In the genomic region with DNA sequence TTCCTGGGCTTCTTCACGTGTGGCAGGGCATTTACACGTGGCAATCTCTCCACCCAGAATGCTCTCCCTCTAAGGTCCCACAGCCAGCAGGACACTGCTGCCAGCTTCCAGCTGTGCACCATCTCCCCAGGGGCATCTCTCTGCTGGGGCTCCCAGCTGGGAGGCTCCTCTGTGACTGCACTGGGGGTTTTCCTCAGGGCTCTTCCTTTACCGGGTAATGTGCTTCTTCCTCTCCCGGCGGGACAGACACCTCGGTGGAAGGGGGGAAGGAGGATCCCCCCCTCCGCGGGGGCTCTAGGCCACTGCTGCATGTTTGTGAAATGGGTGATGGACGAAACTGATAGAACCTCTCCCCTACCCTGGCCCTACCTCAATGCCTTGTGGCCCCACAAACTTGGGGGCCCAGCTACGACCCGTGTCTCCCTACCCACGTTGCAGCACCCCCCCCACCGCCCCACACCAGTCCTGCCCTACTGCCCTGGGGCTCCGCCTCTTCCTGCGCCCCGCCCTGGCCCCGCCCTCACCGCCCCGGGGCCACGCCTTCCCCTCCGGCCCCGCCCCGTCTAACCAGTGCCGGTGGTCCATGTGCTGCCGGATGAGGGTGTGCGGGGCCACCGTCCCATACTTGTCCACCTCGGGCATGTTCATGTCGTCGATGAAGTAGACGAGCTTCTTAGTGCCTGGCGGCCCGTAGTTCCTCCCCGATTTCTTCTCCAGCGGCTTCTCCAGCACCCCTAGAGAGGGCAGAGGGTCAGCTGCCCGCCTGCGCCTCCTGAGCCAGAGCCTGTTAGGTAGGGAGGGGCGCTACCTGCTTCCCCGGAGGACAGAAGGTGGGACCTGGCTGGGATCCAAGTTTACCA, we compare ENCODE assay signal across 8 cellular contexts.
DNase-seq lines count a peak whose midpoint lies in the region; ATAC-seq and TF ChIP-seq lines count a peak whose summit lies in the region.

No MANE protein-coding gene starts in this region.

- intact Hi-C loops in posterior cingulate gyrus (cut with DNase I) = no loop called here

- H3K4me1 Mint-ChIP-seq in endothelial cell (ENCODE audit: unreplicated experiment) = peaks cover 12% of the 10 kb centered on the region

- H3K36me3 Mint-ChIP-seq in endothelial cell (ENCODE audit: low read depth, unreplicated experiment) = no peaks in the 10 kb centered on the region

- DNase-seq in DMS114 treated with DMSO at 0.1 percent for 48 hours (lab: John Stamatoyannopoulos, UW; ENCODE audit: unreplicated experiment) (peak; percentile 10), HT-29 (ENCODE audit: low spot score) (peak; percentile 19), endothelial cell (ENCODE audit: low spot score) (peak; percentile 61), posterior cingulate gyrus (peak in 6 of 10 donors; percentile 41 to 91 (median 64)), mesenteric fat pad (ENCODE audit: low spot score) (no peak), NCI-H524 treated with DMSO at 0.1 percent for 48 hours (lab: John Stamatoyannopoulos, UW) (no peak)
- peak; percentile 30 to 46 for DNase-seq in activated CD4-positive, alpha-beta T cell treated with anti-CD3 and anti-CD28 coated beads, Interleukin-2, amount 50 U/mL, for 4 hours

- no peak for TF ChIP-seq CTCF in endothelial cell (IDR thresholded peaks at IDR 0.05; ENCODE audit: unreplicated experiment)

- H3K9me3 Mint-ChIP-seq in endothelial cell (ENCODE audit: unreplicated experiment) = no peaks in the 10 kb centered on the region

- no peak overlapping the region for H3K27ac Mint-ChIP-seq in endothelial cell (ENCODE audit: unreplicated experiment)

- ATAC-seq in GM19324 (IDR thresholded peaks at IDR 0.05; ENCODE audit: low FRiP score, unreplicated experiment) = no peak

- H3K27me3 Mint-ChIP-seq in endothelial cell (ENCODE audit: unreplicated experiment) = peaks cover 9% of the 10 kb centered on the region

- peak overlapping the region; percentile 78 for H3K4me3 Mint-ChIP-seq in endothelial cell (ENCODE audit: unreplicated experiment)

Comparison
In these comparisons a context has a peak if more than half of its experiments do, and no peak if none do; other contexts are left out.
1. DNase-seq: peak in DMS114 treated with DMSO at 0.1 percent for 48 hours (single experiment), HT-29 (single experiment), activated CD4-positive, alpha-beta T cell treated with anti-CD3 and anti-CD28 coated beads, Interleukin-2, amount 50 U/mL, for 4 hours (2 of 2), endothelial cell (single experiment) and posterior cingulate gyrus (6 of 10); none in mesenteric fat pad (single experiment) and NCI-H524 treated with DMSO at 0.1 percent for 48 hours (single experiment).